ENCODE assay signal across 23 cellular contexts in the genomic region with DNA sequence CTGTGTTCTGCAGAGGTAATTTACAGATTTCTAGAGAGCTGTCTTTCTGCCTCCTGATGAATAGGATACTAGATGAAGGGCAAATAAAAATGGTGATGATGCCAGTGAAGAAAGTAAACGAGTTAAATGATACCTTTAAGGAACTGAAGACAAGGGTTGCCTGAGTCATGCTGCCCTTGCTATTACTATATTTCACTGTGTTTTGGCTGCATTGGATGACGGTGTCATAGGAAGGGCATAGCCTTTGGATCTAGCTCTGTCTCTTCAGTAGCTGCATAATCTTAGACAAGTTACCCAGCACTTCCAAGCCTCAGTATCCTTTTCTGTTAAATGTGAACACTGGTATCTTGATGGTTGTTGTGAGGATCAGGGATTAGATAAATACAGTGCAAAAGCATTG.
"Had no signal": no experiment of that assay in that cellular context is flagged by ENCODE, and none has a peak within 500 bp of the region (broad histone marks: within the 10 kb centered on the region; RNA-seq: fewer than 3 reads in every experiment).

No MANE protein-coding gene starts in this region.

- DNase-seq: activated CD4-positive, alpha-beta T cell treated with anti-CD3 and anti-CD28 coated beads for 48 hours; activated CD4-positive, alpha-beta T cell treated with anti-CD3 and anti-CD28 coated beads, Interleukin-2, amount 50 U/mL, for 4 hours; activated CD8-positive, alpha-beta memory T cell treated with anti-CD3 and anti-CD28 coated beads, Interleukin-2, amount 50 U/mL, for 48 hours; activated CD8-positive, alpha-beta T cell treated with anti-CD3 and anti-CD28 coated beads, Interleukin-2, amount 10 ng/mL, durations not matched to agents 7 days and 5 days; activated T-cell treated with anti-CD3 and anti-CD28 coated beads, Interleukin-2, amount 50 U/mL, for 1 hour; brain microvascular endothelial cell; KG1; MG63; MV-4-11; NCI-H1105; NCI-H1436; NCI-H1694 treated with DMSO at 0.1 percent for 48 hours; NCI-H2029 treated with DMSO at 0.1 percent for 48 hours; NCI-H345; NCI-H510A; NCI-H526 treated with DMSO at 0.1 percent for 48 hours; NK-92 treated with Interleukin-12 subunit alpha and Interleukin-12 subunit beta, amount 100 ng/mL, for 24 hours; OCI-M1; Peyer's patch; SHP77 treated with DMSO at 0.1 percent for 48 hours; T-helper 1 cell had no signal

- H3K27ac ChIP-seq: brain microvascular endothelial cell, cardiac muscle cell, Peyer's patch had no signal

- ATAC-seq: activated CD4-positive, CD25-positive, alpha-beta regulatory T cell treated with anti-CD3 and anti-CD28 coated beads, Interleukin-2, amount 50 U/mL, for 24 hours; activated CD8-positive, alpha-beta T cell treated with anti-CD3 and anti-CD28 coated beads, Interleukin-2, amount 10 ng/mL, durations not matched to agents 7 days and 5 days had no signal

- H3K4me1 ChIP-seq: Peyer's patch had no signal

- H3K27me3 ChIP-seq: brain microvascular endothelial cell, MG63, Peyer's patch had no signal

- H3K36me3 ChIP-seq: brain microvascular endothelial cell, cardiac muscle cell, MG63, Peyer's patch had no signal

- H3K9me3 ChIP-seq: MG63, Peyer's patch had no signal

- H3K4me3 ChIP-seq: cardiac muscle cell, MG63, Peyer's patch had no signal
